Comparison of ENCODE assay signal across 13 cellular contexts in genomic region chr18:5463390-5463789, GRCh38.
DNase-seq lines count a peak whose midpoint lies in the region; TF ChIP-seq lines count a peak whose summit lies in the region.
"Had no signal": no experiment of that assay in that cellular context is flagged by ENCODE, and none has a peak within 500 bp of the region (broad histone marks: within the 10 kb centered on the region; RNA-seq: fewer than 3 reads in every experiment).

No MANE protein-coding gene starts in this region.

- peak; percentile 18 for DNase-seq in EH (ENCODE audit: low read depth)
- DNase-seq in RPMI7951 (ENCODE audit: low read depth): peak; percentile 55
- DNase-seq in glomerular visceral epithelial cell (ENCODE audit: extremely low spot score): peak; percentile 95
- peak; percentile 54 for DNase-seq in retinal pigment epithelial cell (ENCODE audit: low read depth)
- DNase-seq in HK-2 (ENCODE audit: unreplicated experiment): no peak
- no peak for DNase-seq in DMS114 treated with DMSO at 0.1 percent for 48 hours (lab: John Stamatoyannopoulos, UW; ENCODE audit: unreplicated experiment)
- DNase-seq in SK-N-DZ (ENCODE audit: low spot score): no peak
- DNase-seq in CD8-positive, alpha-beta memory T cell: no peak
- DNase-seq: activated effector memory CD4-positive, alpha-beta T cell treated with anti-CD3 and anti-CD28 coated beads, Interleukin-2, amount 50 U/mL, for 16 hours; Calu3 had no signal

- no peaks in the 10 kb centered on the region for H3K36me3 Mint-ChIP-seq in CD8-positive, alpha-beta memory T cell
- H3K36me3 Mint-ChIP-seq: type B pancreatic cell had no signal

- CTCF ChIA-PET in CD8-positive, alpha-beta memory T cell (lab: Charles Lee): no interaction called here

- TF ChIP-seq CTCF in retinal pigment epithelial cell (conservative IDR thresholded peaks at IDR 0.05; ENCODE audit: low read depth, low read length): no peak

- H3K27ac ChIP-seq in CD8-positive, alpha-beta memory T cell (ENCODE audit: low read depth, low read length): no peak overlapping the region
- H3K27ac ChIP-seq: KMS-11, VCaP had no signal

- no peak overlapping the region for H3K4me3 ChIP-seq in retinal pigment epithelial cell (ENCODE audit: low read length)
- no peak overlapping the region for H3K4me3 ChIP-seq in CD8-positive, alpha-beta memory T cell (ENCODE audit: low read length)

- H3K27me3 ChIP-seq in CD8-positive, alpha-beta memory T cell (ENCODE audit: insufficient read depth, low read length, poor library complexity, severe bottlenecking): no peaks in the 10 kb centered on the region

- H3K4me1 Mint-ChIP-seq in CD8-positive, alpha-beta memory T cell: no peaks in the 10 kb centered on the region

- no peaks in the 10 kb centered on the region for H3K36me3 ChIP-seq in CD8-positive, alpha-beta memory T cell (ENCODE audit: insufficient read depth, low read length)

- no peaks in the 10 kb centered on the region for H3K9me3 Mint-ChIP-seq in CD8-positive, alpha-beta memory T cell
- H3K9me3 Mint-ChIP-seq: type B pancreatic cell had no signal

- H3K4me1 ChIP-seq in CD8-positive, alpha-beta memory T cell (ENCODE audit: insufficient read depth, low read length): no peaks in the 10 kb centered on the region

- no peak overlapping the region for H3K27ac Mint-ChIP-seq in CD8-positive, alpha-beta memory T cell
- H3K27ac Mint-ChIP-seq: type B pancreatic cell had no signal

- peaks cover 10 to 14% of the 10 kb centered on the region in 2 donors for H3K27me3 Mint-ChIP-seq in CD8-positive, alpha-beta memory T cell
- H3K27me3 Mint-ChIP-seq: type B pancreatic cell had no signal

- H3K9me3 ChIP-seq in CD8-positive, alpha-beta memory T cell (ENCODE audit: low read length): no peaks in the 10 kb centered on the region

- POLR2A ChIA-PET in CD8-positive, alpha-beta memory T cell (lab: Charles Lee): no interaction called here

- H3K4me3 Mint-ChIP-seq in CD8-positive, alpha-beta memory T cell: no peak overlapping the region
- H3K4me3 Mint-ChIP-seq: type B pancreatic cell had no signal

Comparison
In these comparisons a context has a peak if more than half of its experiments do, and no peak if none do; other contexts are left out.
1. DNase-seq: peak in EH (single experiment), RPMI7951 (single experiment), glomerular visceral epithelial cell (single experiment) and retinal pigment epithelial cell (single experiment); none in HK-2 (single experiment), DMS114 treated with DMSO at 0.1 percent for 48 hours (single experiment), SK-N-DZ (single experiment) and CD8-positive, alpha-beta memory T cell (0 of 5).